2 cellular contexts compared by ENCODE assay signal in the genomic region with DNA sequence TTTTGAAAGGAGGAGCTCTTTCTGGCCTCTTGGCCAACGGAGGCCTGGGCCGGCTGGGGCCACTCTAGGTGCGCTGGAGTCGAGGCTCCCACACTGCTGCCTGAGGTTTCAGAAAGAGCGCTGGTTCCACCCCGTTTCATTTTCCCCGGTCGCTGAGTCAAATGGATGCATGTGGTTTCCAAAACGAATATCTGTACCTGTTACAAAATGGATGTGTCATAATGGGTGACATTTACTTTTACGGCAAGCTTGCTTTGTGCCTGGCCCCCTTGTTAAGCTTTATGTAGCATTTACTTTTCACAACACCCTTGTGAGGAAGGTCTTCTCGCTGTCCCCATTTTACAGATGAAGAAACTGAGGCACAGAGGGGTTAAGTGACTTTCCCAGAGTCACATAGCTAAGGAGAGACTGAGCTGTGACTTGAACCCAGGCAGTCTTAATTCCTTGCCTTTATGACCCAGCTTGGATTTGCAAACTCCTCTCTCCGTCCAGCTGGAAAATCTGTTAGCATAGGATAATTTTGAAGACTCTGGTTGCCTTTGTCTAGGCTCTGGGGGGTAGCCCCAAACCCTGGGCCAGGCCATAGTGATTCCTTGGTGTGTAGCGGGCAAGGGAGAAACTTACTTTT.
TF ChIP-seq lines count a peak whose summit lies in the region.

No MANE protein-coding gene starts in this region.

TF ChIP-seq in GM23338, 12 proteins besides CTCF, POLR2A, EP300 and RAD21 (continued from another document):
- TF ChIP-seq, protein P1, sequence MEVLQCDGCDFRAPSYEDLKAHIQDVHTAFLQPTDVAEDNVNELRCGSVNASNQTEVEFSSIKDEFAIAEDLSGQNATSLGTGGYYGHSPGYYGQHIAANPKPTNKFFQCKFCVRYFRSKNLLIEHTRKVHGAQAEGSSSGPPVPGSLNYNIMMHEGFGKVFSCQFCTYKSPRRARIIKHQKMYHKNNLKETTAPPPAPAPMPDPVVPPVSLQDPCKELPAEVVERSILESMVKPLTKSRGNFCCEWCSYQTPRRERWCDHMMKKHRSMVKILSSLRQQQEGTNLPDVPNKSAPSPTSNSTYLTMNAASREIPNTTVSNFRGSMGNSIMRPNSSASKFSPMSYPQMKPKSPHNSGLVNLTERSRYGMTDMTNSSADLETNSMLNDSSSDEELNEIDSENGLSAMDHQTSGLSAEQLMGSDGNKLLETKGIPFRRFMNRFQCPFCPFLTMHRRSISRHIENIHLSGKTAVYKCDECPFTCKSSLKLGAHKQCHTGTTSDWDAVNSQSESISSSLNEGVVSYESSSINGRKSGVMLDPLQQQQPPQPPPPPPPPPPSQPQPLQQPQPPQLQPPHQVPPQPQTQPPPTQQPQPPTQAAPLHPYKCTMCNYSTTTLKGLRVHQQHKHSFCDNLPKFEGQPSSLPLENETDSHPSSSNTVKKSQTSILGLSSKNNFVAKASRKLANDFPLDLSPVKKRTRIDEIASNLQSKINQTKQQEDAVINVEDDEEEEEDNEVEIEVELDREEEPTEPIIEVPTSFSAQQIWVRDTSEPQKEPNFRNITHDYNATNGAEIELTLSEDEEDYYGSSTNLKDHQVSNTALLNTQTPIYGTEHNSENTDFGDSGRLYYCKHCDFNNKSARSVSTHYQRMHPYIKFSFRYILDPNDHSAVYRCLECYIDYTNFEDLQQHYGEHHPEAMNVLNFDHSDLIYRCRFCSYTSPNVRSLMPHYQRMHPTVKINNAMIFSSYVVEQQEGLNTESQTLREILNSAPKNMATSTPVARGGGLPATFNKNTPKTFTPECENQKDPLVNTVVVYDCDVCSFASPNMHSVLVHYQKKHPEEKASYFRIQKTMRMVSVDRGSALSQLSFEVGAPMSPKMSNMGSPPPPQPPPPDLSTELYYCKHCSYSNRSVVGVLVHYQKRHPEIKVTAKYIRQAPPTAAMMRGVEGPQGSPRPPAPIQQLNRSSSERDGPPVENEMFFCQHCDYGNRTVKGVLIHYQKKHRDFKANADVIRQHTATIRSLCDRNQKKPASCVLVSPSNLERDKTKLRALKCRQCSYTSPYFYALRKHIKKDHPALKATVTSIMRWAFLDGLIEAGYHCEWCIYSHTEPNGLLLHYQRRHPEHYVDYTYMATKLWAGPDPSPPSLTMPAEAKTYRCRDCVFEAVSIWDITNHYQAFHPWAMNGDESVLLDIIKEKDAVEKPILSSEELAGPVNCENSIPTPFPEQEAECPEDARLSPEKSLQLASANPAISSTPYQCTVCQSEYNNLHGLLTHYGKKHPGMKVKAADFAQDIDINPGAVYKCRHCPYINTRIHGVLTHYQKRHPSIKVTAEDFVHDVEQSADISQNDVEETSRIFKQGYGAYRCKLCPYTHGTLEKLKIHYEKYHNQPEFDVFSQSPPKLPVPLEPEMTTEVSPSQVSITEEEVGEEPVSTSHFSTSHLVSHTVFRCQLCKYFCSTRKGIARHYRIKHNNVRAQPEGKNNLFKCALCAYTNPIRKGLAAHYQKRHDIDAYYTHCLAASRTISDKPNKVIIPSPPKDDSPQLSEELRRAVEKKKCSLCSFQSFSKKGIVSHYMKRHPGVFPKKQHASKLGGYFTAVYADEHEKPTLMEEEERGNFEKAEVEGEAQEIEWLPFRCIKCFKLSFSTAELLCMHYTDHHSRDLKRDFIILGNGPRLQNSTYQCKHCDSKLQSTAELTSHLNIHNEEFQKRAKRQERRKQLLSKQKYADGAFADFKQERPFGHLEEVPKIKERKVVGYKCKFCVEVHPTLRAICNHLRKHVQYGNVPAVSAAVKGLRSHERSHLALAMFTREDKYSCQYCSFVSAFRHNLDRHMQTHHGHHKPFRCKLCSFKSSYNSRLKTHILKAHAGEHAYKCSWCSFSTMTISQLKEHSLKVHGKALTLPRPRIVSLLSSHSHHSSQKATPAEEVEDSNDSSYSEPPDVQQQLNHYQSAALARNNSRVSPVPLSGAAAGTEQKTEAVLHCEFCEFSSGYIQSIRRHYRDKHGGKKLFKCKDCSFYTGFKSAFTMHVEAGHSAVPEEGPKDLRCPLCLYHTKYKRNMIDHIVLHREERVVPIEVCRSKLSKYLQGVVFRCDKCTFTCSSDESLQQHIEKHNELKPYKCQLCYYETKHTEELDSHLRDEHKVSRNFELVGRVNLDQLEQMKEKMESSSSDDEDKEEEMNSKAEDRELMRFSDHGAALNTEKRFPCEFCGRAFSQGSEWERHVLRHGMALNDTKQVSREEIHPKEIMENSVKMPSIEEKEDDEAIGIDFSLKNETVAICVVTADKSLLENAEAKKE (CRISPR knock-in tag; IDR thresholded peaks at IDR 0.05): no peak
- TF ChIP-seq, protein P2, sequence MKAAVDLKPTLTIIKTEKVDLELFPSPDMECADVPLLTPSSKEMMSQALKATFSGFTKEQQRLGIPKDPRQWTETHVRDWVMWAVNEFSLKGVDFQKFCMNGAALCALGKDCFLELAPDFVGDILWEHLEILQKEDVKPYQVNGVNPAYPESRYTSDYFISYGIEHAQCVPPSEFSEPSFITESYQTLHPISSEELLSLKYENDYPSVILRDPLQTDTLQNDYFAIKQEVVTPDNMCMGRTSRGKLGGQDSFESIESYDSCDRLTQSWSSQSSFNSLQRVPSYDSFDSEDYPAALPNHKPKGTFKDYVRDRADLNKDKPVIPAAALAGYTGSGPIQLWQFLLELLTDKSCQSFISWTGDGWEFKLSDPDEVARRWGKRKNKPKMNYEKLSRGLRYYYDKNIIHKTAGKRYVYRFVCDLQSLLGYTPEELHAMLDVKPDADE (IDR thresholded peaks at IDR 0.05): no peak
- TF ChIP-seq NANOG (IDR thresholded peaks at IDR 0.05; ENCODE audit: borderline replicate concordance) (no peak), CREB1 (CRISPR knock-in tag; IDR thresholded peaks at IDR 0.05; ENCODE audit: low read depth) (no peak), ZNF331 (CRISPR knock-in tag; IDR thresholded peaks at IDR 0.05; ENCODE audit: low read depth) (no peak), ZNF114 (CRISPR knock-in tag; IDR thresholded peaks at IDR 0.05) (no peak), STAT1 (IDR thresholded peaks at IDR 0.05; ENCODE audit: unreplicated experiment) (no peak)
- TF ChIP-seq, protein P3, sequence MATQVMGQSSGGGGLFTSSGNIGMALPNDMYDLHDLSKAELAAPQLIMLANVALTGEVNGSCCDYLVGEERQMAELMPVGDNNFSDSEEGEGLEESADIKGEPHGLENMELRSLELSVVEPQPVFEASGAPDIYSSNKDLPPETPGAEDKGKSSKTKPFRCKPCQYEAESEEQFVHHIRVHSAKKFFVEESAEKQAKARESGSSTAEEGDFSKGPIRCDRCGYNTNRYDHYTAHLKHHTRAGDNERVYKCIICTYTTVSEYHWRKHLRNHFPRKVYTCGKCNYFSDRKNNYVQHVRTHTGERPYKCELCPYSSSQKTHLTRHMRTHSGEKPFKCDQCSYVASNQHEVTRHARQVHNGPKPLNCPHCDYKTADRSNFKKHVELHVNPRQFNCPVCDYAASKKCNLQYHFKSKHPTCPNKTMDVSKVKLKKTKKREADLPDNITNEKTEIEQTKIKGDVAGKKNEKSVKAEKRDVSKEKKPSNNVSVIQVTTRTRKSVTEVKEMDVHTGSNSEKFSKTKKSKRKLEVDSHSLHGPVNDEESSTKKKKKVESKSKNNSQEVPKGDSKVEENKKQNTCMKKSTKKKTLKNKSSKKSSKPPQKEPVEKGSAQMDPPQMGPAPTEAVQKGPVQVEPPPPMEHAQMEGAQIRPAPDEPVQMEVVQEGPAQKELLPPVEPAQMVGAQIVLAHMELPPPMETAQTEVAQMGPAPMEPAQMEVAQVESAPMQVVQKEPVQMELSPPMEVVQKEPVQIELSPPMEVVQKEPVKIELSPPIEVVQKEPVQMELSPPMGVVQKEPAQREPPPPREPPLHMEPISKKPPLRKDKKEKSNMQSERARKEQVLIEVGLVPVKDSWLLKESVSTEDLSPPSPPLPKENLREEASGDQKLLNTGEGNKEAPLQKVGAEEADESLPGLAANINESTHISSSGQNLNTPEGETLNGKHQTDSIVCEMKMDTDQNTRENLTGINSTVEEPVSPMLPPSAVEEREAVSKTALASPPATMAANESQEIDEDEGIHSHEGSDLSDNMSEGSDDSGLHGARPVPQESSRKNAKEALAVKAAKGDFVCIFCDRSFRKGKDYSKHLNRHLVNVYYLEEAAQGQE (IDR thresholded peaks at IDR 0.05; ENCODE audit: unreplicated experiment): no peak

TF ChIP-seq in K562, 482 proteins besides CTCF, POLR2A, EP300 and RAD21 (continued from another document and continues in another):
- TF ChIP-seq CBX3 (IDR thresholded peaks at IDR 0.05; ENCODE audit: borderline replicate concordance in 1 of 2, low read length in 2 of 2): peak in 1 of 2 experiments; percentile 64; a peak in 1 of 3 replicates
- peak; percentile 98 for TF ChIP-seq BCOR (IDR thresholded peaks at IDR 0.05)
- no peak for TF ChIP-seq JUND (IDR thresholded peaks at IDR 0.05; ENCODE audit: borderline replicate concordance, low read depth, low read length)
- TF ChIP-seq JUND (tag; IDR thresholded peaks at IDR 0.05; ENCODE audit: borderline replicate concordance, low read depth, low read length): peak; percentile 23; the same call in 1 of the 3 replicates
- TF ChIP-seq, protein P4, sequence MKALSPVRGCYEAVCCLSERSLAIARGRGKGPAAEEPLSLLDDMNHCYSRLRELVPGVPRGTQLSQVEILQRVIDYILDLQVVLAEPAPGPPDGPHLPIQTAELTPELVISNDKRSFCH (CRISPR knock-in tag; IDR thresholded peaks at IDR 0.05): no peak
- TF ChIP-seq, protein P4 (tag; IDR thresholded peaks at IDR 0.05): peak; percentile 39; the same call in 1 of the 2 replicates
- no peak for TF ChIP-seq NR2C1 (IDR thresholded peaks at IDR 0.05)
- TF ChIP-seq NR2C1 (tag; IDR thresholded peaks at IDR 0.05): peak; percentile 43; the same call in 1 of the 2 replicates
- no peak for TF ChIP-seq IFI16 (CRISPR knock-in tag; IDR thresholded peaks at IDR 0.05)
- TF ChIP-seq YBX1 (IDR thresholded peaks at IDR 0.05): no peak
- TF ChIP-seq, protein P5, sequence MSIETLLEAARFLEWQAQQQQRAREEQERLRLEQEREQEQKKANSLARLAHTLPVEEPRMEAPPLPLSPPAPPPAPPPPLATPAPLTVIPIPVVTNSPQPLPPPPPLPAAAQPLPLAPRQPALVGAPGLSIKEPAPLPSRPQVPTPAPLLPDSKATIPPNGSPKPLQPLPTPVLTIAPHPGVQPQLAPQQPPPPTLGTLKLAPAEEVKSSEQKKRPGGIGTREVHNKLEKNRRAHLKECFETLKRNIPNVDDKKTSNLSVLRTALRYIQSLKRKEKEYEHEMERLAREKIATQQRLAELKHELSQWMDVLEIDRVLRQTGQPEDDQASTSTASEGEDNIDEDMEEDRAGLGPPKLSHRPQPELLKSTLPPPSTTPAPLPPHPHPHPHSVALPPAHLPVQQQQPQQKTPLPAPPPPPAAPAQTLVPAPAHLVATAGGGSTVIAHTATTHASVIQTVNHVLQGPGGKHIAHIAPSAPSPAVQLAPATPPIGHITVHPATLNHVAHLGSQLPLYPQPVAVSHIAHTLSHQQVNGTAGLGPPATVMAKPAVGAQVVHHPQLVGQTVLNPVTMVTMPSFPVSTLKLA (conservative IDR thresholded peaks at IDR 0.05): 0 out of 4 replicates have a peak, but pooled peaks of 1 of the 2 experiments have one; percentile 13
- TF ChIP-seq ZNF57 (CRISPR knock-in tag; IDR thresholded peaks at IDR 0.05): no peak
- peak in 1 of 2 experiments; percentile 30; a peak in 1 of 4 replicates for TF ChIP-seq MAZ (CRISPR knock-in tag; conservative IDR thresholded peaks at IDR 0.05 in 1 of 2, IDR thresholded peaks at IDR 0.05 in 1 of 2)
- TF ChIP-seq CBX1 (IDR thresholded peaks at IDR 0.05; ENCODE audit: low read depth): 0 out of 2 replicates have a peak, but pooled peaks have one; percentile 56
- peak; percentile 18; the same call in 1 of the 2 replicates for TF ChIP-seq ZFX (CRISPR knock-in tag; IDR thresholded peaks at IDR 0.05)
- no peak for TF ChIP-seq ARHGAP35 (IDR thresholded peaks at IDR 0.05; ENCODE audit: partially characterized antibody)
- peak in 1 of 3 experiments; percentile 49 for TF ChIP-seq YY1 (IDR thresholded peaks at IDR 0.05; ENCODE audit: borderline replicate concordance in 1 of 3, control insufficient read depth in 1 of 3, extremely low read depth in 1 of 3, insufficient read depth in 3 of 3, insufficient read length in 1 of 3, insufficient replicate concordance in 2 of 3, low read depth in 1 of 3, low read length in 2 of 3)
- TF ChIP-seq RCOR1 (IDR thresholded peaks at IDR 0.05; ENCODE audit: borderline replicate concordance in 1 of 2, low read depth in 2 of 2, low read length in 2 of 2): peak; percentile 68 to 84; a peak in 3 of 4 replicates
- TF ChIP-seq KDM1A (IDR thresholded peaks at IDR 0.05): peak; percentile 81 to 93
- TF ChIP-seq SMARCA5 (IDR thresholded peaks at IDR 0.05): peak; percentile 95
- no peak for TF ChIP-seq SNIP1 (IDR thresholded peaks at IDR 0.05; ENCODE audit: low read depth)
- TF ChIP-seq PTBP1 (IDR thresholded peaks at IDR 0.05; ENCODE audit: low read depth, low read length): 0 out of 2 replicates have a peak, but pooled peaks have one; percentile 61
- peak; percentile 22; the same call in 1 of the 2 replicates for TF ChIP-seq ESRRA (IDR thresholded peaks at IDR 0.05; ENCODE audit: borderline replicate concordance, low read depth)
- TF ChIP-seq, protein P6, sequence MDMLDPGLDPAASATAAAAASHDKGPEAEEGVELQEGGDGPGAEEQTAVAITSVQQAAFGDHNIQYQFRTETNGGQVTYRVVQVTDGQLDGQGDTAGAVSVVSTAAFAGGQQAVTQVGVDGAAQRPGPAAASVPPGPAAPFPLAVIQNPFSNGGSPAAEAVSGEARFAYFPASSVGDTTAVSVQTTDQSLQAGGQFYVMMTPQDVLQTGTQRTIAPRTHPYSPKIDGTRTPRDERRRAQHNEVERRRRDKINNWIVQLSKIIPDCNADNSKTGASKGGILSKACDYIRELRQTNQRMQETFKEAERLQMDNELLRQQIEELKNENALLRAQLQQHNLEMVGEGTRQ (CRISPR knock-in tag; IDR thresholded peaks at IDR 0.05): no peak
- TF ChIP-seq, protein P7, sequence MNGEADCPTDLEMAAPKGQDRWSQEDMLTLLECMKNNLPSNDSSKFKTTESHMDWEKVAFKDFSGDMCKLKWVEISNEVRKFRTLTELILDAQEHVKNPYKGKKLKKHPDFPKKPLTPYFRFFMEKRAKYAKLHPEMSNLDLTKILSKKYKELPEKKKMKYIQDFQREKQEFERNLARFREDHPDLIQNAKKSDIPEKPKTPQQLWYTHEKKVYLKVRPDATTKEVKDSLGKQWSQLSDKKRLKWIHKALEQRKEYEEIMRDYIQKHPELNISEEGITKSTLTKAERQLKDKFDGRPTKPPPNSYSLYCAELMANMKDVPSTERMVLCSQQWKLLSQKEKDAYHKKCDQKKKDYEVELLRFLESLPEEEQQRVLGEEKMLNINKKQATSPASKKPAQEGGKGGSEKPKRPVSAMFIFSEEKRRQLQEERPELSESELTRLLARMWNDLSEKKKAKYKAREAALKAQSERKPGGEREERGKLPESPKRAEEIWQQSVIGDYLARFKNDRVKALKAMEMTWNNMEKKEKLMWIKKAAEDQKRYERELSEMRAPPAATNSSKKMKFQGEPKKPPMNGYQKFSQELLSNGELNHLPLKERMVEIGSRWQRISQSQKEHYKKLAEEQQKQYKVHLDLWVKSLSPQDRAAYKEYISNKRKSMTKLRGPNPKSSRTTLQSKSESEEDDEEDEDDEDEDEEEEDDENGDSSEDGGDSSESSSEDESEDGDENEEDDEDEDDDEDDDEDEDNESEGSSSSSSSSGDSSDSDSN (IDR thresholded peaks at IDR 0.05; ENCODE audit: borderline replicate concordance in 1 of 2, low read depth in 2 of 2, low read length in 2 of 2): 0 out of 4 replicates have a peak, but pooled peaks of 1 of the 2 experiments have one; percentile 59
- peak; percentile 38 to 52; a peak in 3 of 4 replicates for TF ChIP-seq NRF1 (conservative IDR thresholded peaks at IDR 0.05 in 1 of 2, IDR thresholded peaks at IDR 0.05 in 1 of 2)
- TF ChIP-seq ZFPM2 (CRISPR knock-in tag; IDR thresholded peaks at IDR 0.05): no peak
